Comparison of ENCODE assay signal across 8 cellular contexts in genomic region chr11:63768232-63769043, GRCh38. TPM values are rescaled to one million over a fixed set of nuclear protein-coding genes. Genes with fewer than 3 reads are reported as not detected.
DNase-seq lines count a peak whose midpoint lies in the region; ATAC-seq and TF ChIP-seq lines count a peak whose summit lies in the region.

Gene ZFTA, minus strand, starts transcription at chr11:63768775. Its CDS starts 153 bp downstream, at chr11:63768622.

- H3K27ac ChIP-seq in A673 (ENCODE audit: low read depth, low read length, poor library complexity, severe bottlenecking) (peak within 1 kb of the TSS; percentile 74), Peyer's patch (peak within 1 kb of the TSS; percentile 67 to 77 (median 74)), neural progenitor cell (peak within 1 kb of the TSS; percentile 91), thoracic aorta (peak within 1 kb of the TSS; percentile 67 to 72)

- peaks cover 65% of the 10 kb centered on the region for H3F3A ChIP-seq in neural progenitor cell (ENCODE audit: low read depth)

- CTCF ChIA-PET in A673 (lab: Charles Lee), result interaction anchor here (0.9 to 2.7 kb wide), 3 partner anchors 104 to 177 kb away, joined by 3 to 15 read pairs (median 6); no protein-coding TSS in a partner anchor

- peak within 1 kb of the TSS; percentile 98 for H3K4me3 Mint-ChIP-seq in neural progenitor cell

- no peaks in the 10 kb centered on the region for H3K9me3 Mint-ChIP-seq in neural progenitor cell

- H3K9ac ChIP-seq in neural progenitor cell, result peak within 1 kb of the TSS; percentile 53

- H3K4me2 ChIP-seq in neural progenitor cell, result peak within 1 kb of the TSS; percentile 85

- peak within 1 kb of the TSS; percentile 7 for H2AFZ ChIP-seq in neural progenitor cell (replicated peaks)

- H3K9me3 ChIP-seq in A673 (ENCODE audit: low read depth, low read length, poor library complexity, severe bottlenecking), result no peaks in the 10 kb centered on the region
- H3K9me3 ChIP-seq in Peyer's patch, result no peaks in the 10 kb centered on the region
- no peaks in the 10 kb centered on the region for H3K9me3 ChIP-seq in neural progenitor cell (ENCODE audit: low read depth)
- no peaks in the 10 kb centered on the region for H3K9me3 ChIP-seq in thoracic aorta

- H3K36me3 Mint-ChIP-seq in neural progenitor cell, result peaks cover 9% of the 10 kb centered on the region

- peaks cover 59% of the 10 kb centered on the region for H3K4me1 ChIP-seq in A673 (ENCODE audit: insufficient read depth, low read length, poor library complexity, severe bottlenecking)
- peaks cover 4 to 53% (median 6%) of the 10 kb centered on the region in 4 donors for H3K4me1 ChIP-seq in Peyer's patch
- peaks cover 37% of the 10 kb centered on the region for H3K4me1 ChIP-seq in neural progenitor cell
- peaks cover 10 to 25% of the 10 kb centered on the region in 2 donors for H3K4me1 ChIP-seq in thoracic aorta (ENCODE audit: control insufficient read depth in 1 of 2, low read depth in 2 of 2)

- ATAC-seq in GM18868 (IDR thresholded peaks at IDR 0.05; ENCODE audit: unreplicated experiment), result peak; percentile 57
- ATAC-seq in HG03521 (IDR thresholded peaks at IDR 0.05; ENCODE audit: unreplicated experiment), result peak; percentile 60
- ATAC-seq in thoracic aorta (ENCODE audit: insufficient number of reproducible peaks, low FRiP score, low read depth), result peak; percentile 24

- H3K36me3 ChIP-seq in A673 (ENCODE audit: insufficient read depth, low read length, poor library complexity, severe bottlenecking), result peaks cover 7% of the 10 kb centered on the region
- no peaks in the 10 kb centered on the region for H3K36me3 ChIP-seq in Peyer's patch
- no peaks in the 10 kb centered on the region for H3K36me3 ChIP-seq in neural progenitor cell
- no peaks in the 10 kb centered on the region for H3K36me3 ChIP-seq in thoracic aorta

- TF ChIP-seq CTCF in A673 (conservative IDR thresholded peaks at IDR 0.05; ENCODE audit: low read depth, low read length), result peak; percentile 51; the same call in 1 of the 2 replicates
- TF ChIP-seq CTCF in Peyer's patch (IDR thresholded peaks at IDR 0.05), result peak; percentile 42 to 82 (median 79)
- peak; percentile 15 for TF ChIP-seq CTCF in foreskin fibroblast (IDR thresholded peaks at IDR 0.05; ENCODE audit: low read depth, low read length)
- peak; percentile 70 for TF ChIP-seq CTCF in neural progenitor cell (IDR thresholded peaks at IDR 0.05)
- TF ChIP-seq CTCF in thoracic aorta (IDR thresholded peaks at IDR 0.05), result peak; percentile 35

- H3K79me2 ChIP-seq in neural progenitor cell (ENCODE audit: low read depth), result peaks cover 65% of the 10 kb centered on the region

- H4K20me1 ChIP-seq in neural progenitor cell (ENCODE audit: low read depth), result peaks cover 44% of the 10 kb centered on the region

- BruUV-seq in A673 (replicated peaks; lab: Mats Ljungman, UMichigan), result no TSS peak

- H3K27me3 ChIP-seq in A673 (replicated peaks; ENCODE audit: insufficient read depth, low read depth, low read length, poor library complexity) (no peaks in the 10 kb centered on the region), Peyer's patch (no peaks in the 10 kb centered on the region), neural progenitor cell (no peaks in the 10 kb centered on the region), thoracic aorta (replicated peaks; ENCODE audit: insufficient read depth) (no peaks in the 10 kb centered on the region)

- H3K4me3 ChIP-seq in A673 (ENCODE audit: low read depth, low read length, poor library complexity, severe bottlenecking) (peak within 1 kb of the TSS; percentile 63), Peyer's patch (peak within 1 kb of the TSS; percentile 65 to 93 (median 80)), foreskin fibroblast (ENCODE audit: low read depth in 1 of 2, low read length in 2 of 2) (peak within 1 kb of the TSS; percentile 91 to 93), neural progenitor cell (peak within 1 kb of the TSS; percentile 94), thoracic aorta (peak within 1 kb of the TSS; percentile 91)

- H3K27me3 Mint-ChIP-seq in neural progenitor cell (ENCODE audit: insufficient read depth, low read depth), result peaks cover 22% of the 10 kb centered on the region

- H3K27ac Mint-ChIP-seq in neural progenitor cell, result peak within 1 kb of the TSS; percentile 97

- intact Hi-C loops in A673 (cut with micrococcal nuclease; ENCODE audit: unreplicated experiment), result loop anchor here (2.0 to 10.0 kb wide), 4 partner anchors 59 to 216 kb away; partner anchors contain the start of gene OTUB1

- DNase-seq in A673 (ENCODE audit: low spot score) (peak; percentile 85), Peyer's patch (peak; percentile 67 to 82 (median 69)), activated gamma-delta T cell treated with Interleukin-2 at 50 U/mL for 16 hours (peak; percentile 63), foreskin fibroblast (peak; percentile 51 to 84), neural progenitor cell (ENCODE audit: low spot score) (peak; percentile 90), thoracic aorta (ENCODE audit: low spot score) (no peak)

- POLR2A ChIA-PET in A673 (lab: Charles Lee; ENCODE audit: low non-redundant PET), result interaction anchor here (0.6 kb wide), 1 partner anchor 124 kb away, joined by 14 read pairs; no protein-coding TSS in a partner anchor

- no peak for TF ChIP-seq POLR2A in Peyer's patch (IDR thresholded peaks at IDR 0.05)

- H3K4me1 Mint-ChIP-seq in neural progenitor cell, result peaks cover 41% of the 10 kb centered on the region

RNA-seq across cellular contexts. Expression of gene ZFTA, which starts in this region (rescaled TPM):
- 32.4 and 36.1 TPM in 2 replicates for total RNA-seq in A673 (2021)
- total RNA-seq in Peyer's patch, result 10 to 100 TPM in 1 of 4 donors, 1 to 10 TPM in 3; 3.7 to 10.5 (median 8.5) TPM
- 22.5 and 42.6 TPM in 2 replicates for total RNA-seq in neural progenitor cell (ENCODE audit: low replicate concordance)
- 10 to 100 TPM; 21.2 to 27.5 TPM for total RNA-seq in thoracic aorta

Comparison
In these comparisons a context has a peak if more than half of its experiments do, and no peak if none do; other contexts are left out.
1. CTCF ChIP-seq: peak in every context shown above with its lines; median percentile 79 in Peyer's patch; 70 in neural progenitor cell; 51 in A673; 35 in thoracic aorta; 15 in foreskin fibroblast.